8 cellular contexts compared by ENCODE assay signal in the genomic region with DNA sequence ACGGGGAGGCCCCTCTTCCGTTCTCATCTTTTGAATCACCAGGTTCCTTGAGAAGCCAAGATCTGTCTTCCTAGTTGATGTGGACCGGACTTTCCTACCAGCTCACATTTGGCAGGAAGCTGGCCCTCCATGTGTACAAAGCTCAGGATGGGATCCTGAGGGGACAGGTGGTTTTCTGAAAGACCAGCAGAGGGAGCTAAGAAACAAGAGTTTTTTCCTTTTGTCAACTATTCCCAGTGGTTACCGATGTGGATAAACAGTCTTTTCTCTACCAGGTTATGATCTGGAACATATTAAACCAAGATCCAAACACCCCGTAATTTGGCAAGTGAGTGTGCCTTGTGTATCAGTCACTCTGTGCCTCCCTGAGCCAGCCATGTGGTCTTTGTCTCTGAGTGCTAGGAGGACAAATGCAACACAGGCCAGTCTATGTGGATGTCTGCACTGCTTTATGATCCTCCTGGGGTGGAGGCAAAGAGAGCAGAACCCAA. TPM values are rescaled to one million over a fixed set of nuclear protein-coding genes. Genes with fewer than 3 reads are reported as not detected.
DNase-seq lines count a peak whose midpoint lies in the region; ATAC-seq, FAIRE-seq and TF ChIP-seq lines count a peak whose summit lies in the region.

No MANE protein-coding gene starts in this region.

- H3K36me3 ChIP-seq in OCI-LY3 (replicated peaks; ENCODE audit: low read depth, low read length) (no peaks in the 10 kb centered on the region), bronchial epithelial cell (ENCODE audit: control insufficient read depth, insufficient read depth, low read length) (no peaks in the 10 kb centered on the region), HepG2 (replicated peaks in 1 of 2; ENCODE audit: control insufficient read depth in 1 of 2, insufficient read depth in 2 of 2, low read length in 2 of 2) (no peaks in the 10 kb centered on the region), uterus (no peaks in the 10 kb centered on the region)

- POLR2A ChIA-PET in HepG2 (lab: Yijun Ruan, JAX), result no interaction called here

- H2AFZ ChIP-seq in OCI-LY3 (ENCODE audit: low read depth, low read length), result peak overlapping the region; percentile 68
- H2AFZ ChIP-seq in HepG2 (ENCODE audit: low read length), result no peak overlapping the region

- peak; percentile 96 for ATAC-seq in HepG2

- peak; percentile 17 for DNase-seq in activated naive CD4-positive, alpha-beta T cell treated with anti-CD3 and anti-CD28 coated beads, Interleukin-2, amount 50 U/mL, for 16 hours
- DNase-seq in activated naive CD4-positive, alpha-beta T cell (lab: John Stamatoyannopoulos, UW), result no peak
- DNase-seq in HuH-7.5 (ENCODE audit: low spot score) (peak; percentile 25), bronchial epithelial cell (ENCODE audit: low read depth) (peak; percentile 50), HepG2 (ENCODE audit: low spot score) (peak; percentile 57), uterus (no peak), T-helper 9 cell (no peak)

- WGBS in HepG2 (ENCODE audit: low lambda C conversion rate), result 3% methylated on average over 5 of the region's 5 CpGs

- H3K4me2 ChIP-seq in OCI-LY3 (ENCODE audit: low read length) (peak overlapping the region; percentile 60), HepG2 (ENCODE audit: low read depth, low read length) (peak overlapping the region; percentile 13; the same call in 1 of the 2 replicates)

- in situ Hi-C loops in HepG2 (cut with HindIII; ENCODE audit: extremely low pct_ligation_motif_present, low pct_unique_long_range_greater_than_20kb), result loop anchor here (5.0 kb wide), 2 partner anchors 213 to 242 kb away; a partner anchor contains a TSS

- no TSS peak for BruUV-seq in HepG2 (replicated peaks; lab: Mats Ljungman, UMichigan)

- H3K27me3 ChIP-seq in OCI-LY3 (ENCODE audit: low read depth, low read length) (no peaks in the 10 kb centered on the region), bronchial epithelial cell (ENCODE audit: control insufficient read depth, insufficient read depth, low read length) (no peaks in the 10 kb centered on the region), HepG2 (ENCODE audit: control insufficient read depth in 1 of 2, insufficient read depth in 2 of 2, low read length in 2 of 2) (no peaks in the 10 kb centered on the region; a peak in 1 of 5 replicates), uterus (no peaks in the 10 kb centered on the region)

- H3K9ac ChIP-seq in OCI-LY3 (ENCODE audit: low read length), result peak overlapping the region; percentile 70
- no peak overlapping the region for H3K9ac ChIP-seq in HepG2 (ENCODE audit: insufficient read depth, low read depth, low read length)

- no peak for TF ChIP-seq RAD21 in HepG2 (CRISPR knock-in tag; IDR thresholded peaks at IDR 0.05)

- H3K4me3 ChIP-seq in OCI-LY3 (ENCODE audit: low read length) (peak overlapping the region; percentile 16), bronchial epithelial cell (ENCODE audit: low read depth, low read length) (no peak overlapping the region), HepG2 (replicated peaks in 1 of 3; ENCODE audit: insufficient read depth in 1 of 3, low read depth in 2 of 3, low read length in 3 of 3) (no peak overlapping the region), uterus (no peak overlapping the region)

- TF ChIP-seq CTCF in OCI-LY3 (IDR thresholded peaks at IDR 0.05; ENCODE audit: low read depth, low read length) (peak; percentile 89), bronchial epithelial cell (IDR thresholded peaks at IDR 0.05; ENCODE audit: insufficient read depth, low read length, severe bottlenecking) (peak; percentile 67), HepG2 (CRISPR knock-in tag; IDR thresholded peaks at IDR 0.05) (peak; percentile 77), uterus (IDR thresholded peaks at IDR 0.05) (peak; percentile 53 to 70 (median 63))

- FAIRE-seq in bronchial epithelial cell (lab: Jason Lieb, UNC), result no peak
- peak; percentile 73 for FAIRE-seq in HepG2 (lab: Jason Lieb, UNC)

- H3K4me1 ChIP-seq in OCI-LY3 (ENCODE audit: low read length) (peaks cover 33% of the 10 kb centered on the region), HepG2 (ENCODE audit: insufficient read depth, low read length) (no peaks in the 10 kb centered on the region), uterus (no peaks in the 10 kb centered on the region)

- TF ChIP-seq EP300 in HepG2 (IDR thresholded peaks at IDR 0.05; ENCODE audit: low read depth in 2 of 2, low read length in 2 of 2) (no peak), HepG2 (CRISPR knock-in tag; IDR thresholded peaks at IDR 0.05; ENCODE audit: borderline replicate concordance) (no peak)

- H3K27ac ChIP-seq in OCI-LY3 (ENCODE audit: low read length) (peak overlapping the region; percentile 90), HepG2 (ENCODE audit: extremely low read length, insufficient read depth, low read length) (no peak overlapping the region), uterus (no peak overlapping the region)

- H4K20me1 ChIP-seq in OCI-LY3 (ENCODE audit: insufficient read depth, low read length) (no peaks in the 10 kb centered on the region), HepG2 (ENCODE audit: insufficient read depth, low read length) (no peaks in the 10 kb centered on the region)

- intact Hi-C loops in HepG2 (cut with micrococcal nuclease; ENCODE audit: unreplicated experiment) (loop anchor here (1.0 kb wide), 1 partner anchor 216 kb away; no protein-coding TSS in a partner anchor), uterus (cut with DNase I; ENCODE audit: low total_unique reads) (no loop called here)

- no peak for TF ChIP-seq POLR2A in HepG2 (IDR thresholded peaks at IDR 0.05; ENCODE audit: insufficient read depth in 1 of 2, low read depth in 2 of 2, low read length in 2 of 2)
- TF ChIP-seq POLR2A in uterus (IDR thresholded peaks at IDR 0.05), result no peak

- no peaks in the 10 kb centered on the region for H3K9me3 ChIP-seq in OCI-LY3 (ENCODE audit: insufficient read depth, low read length)
- H3K9me3 ChIP-seq in HepG2 (ENCODE audit: low read length), result no peaks in the 10 kb centered on the region
- H3K9me3 ChIP-seq in uterus, result no peaks in the 10 kb centered on the region

- H3K79me2 ChIP-seq in OCI-LY3 (ENCODE audit: low read length) (no peaks in the 10 kb centered on the region), HepG2 (ENCODE audit: insufficient read depth, low read length) (no peaks in the 10 kb centered on the region)

- CTCF ChIA-PET in HepG2 (lab: Yijun Ruan, JAX; ENCODE audit: low intra/inter-chr PET ratio, low total read pairs), result interaction anchor here (0.8 to 1.3 kb wide), 2 partner anchors 214 to 216 kb away, joined by 3 to 4 read pairs; no protein-coding TSS in a partner anchor

TF ChIP-seq in HepG2, 621 proteins besides CTCF, POLR2A, EP300 and RAD21 (continues in another document):
- peak; percentile 84 for TF ChIP-seq FOXA3 (CRISPR knock-in tag; IDR thresholded peaks at IDR 0.05)
- TF ChIP-seq, protein P1, sequence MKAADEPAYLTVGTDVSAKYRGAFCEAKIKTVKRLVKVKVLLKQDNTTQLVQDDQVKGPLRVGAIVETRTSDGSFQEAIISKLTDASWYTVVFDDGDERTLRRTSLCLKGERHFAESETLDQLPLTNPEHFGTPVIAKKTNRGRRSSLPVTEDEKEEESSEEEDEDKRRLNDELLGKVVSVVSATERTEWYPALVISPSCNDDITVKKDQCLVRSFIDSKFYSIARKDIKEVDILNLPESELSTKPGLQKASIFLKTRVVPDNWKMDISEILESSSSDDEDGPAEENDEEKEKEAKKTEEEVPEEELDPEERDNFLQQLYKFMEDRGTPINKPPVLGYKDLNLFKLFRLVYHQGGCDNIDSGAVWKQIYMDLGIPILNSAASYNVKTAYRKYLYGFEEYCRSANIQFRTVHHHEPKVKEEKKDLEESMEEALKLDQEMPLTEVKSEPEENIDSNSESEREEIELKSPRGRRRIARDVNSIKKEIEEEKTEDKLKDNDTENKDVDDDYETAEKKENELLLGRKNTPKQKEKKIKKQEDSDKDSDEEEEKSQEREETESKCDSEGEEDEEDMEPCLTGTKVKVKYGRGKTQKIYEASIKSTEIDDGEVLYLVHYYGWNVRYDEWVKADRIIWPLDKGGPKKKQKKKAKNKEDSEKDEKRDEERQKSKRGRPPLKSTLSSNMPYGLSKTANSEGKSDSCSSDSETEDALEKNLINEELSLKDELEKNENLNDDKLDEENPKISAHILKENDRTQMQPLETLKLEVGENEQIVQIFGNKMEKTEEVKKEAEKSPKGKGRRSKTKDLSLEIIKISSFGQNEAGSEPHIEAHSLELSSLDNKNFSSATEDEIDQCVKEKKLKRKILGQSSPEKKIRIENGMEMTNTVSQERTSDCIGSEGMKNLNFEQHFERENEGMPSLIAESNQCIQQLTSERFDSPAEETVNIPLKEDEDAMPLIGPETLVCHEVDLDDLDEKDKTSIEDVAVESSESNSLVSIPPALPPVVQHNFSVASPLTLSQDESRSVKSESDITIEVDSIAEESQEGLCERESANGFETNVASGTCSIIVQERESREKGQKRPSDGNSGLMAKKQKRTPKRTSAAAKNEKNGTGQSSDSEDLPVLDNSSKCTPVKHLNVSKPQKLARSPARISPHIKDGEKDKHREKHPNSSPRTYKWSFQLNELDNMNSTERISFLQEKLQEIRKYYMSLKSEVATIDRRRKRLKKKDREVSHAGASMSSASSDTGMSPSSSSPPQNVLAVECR (CRISPR knock-in tag; IDR thresholded peaks at IDR 0.05; ENCODE audit: borderline replicate concordance), result no peak

RNA-seq across cellular contexts. Expression of a gene that starts 25.1 kb away (rescaled TPM):
- total RNA-seq in bronchial epithelial cell (0.77 and 0.79 TPM in 2 replicates), HepG2 (2016; rRNA removed; fragmentation: Illumina TruSeq; extraction: Trizol) (not detected in 2 replicates), uterus (10 to 100 TPM in 1 of 4 donors, 1 to 10 TPM in 3; 3.1 to 11.4 (median 6.6) TPM)
- not detected in 2 replicates for total RNA-seq in HepG2 (2016; cell fraction: cytosol; rRNA removed; fragmentation: Illumina TruSeq; extraction: Trizol; ENCODE audit: low read depth)
- not detected in 2 replicates for total RNA-seq in HepG2 (2016; cell fraction: insoluble cytoplasmic fraction; rRNA removed; fragmentation: Illumina TruSeq; extraction: Trizol)
- not detected in 2 replicates for total RNA-seq in HepG2 (2016; cell fraction: membrane; rRNA removed; fragmentation: Illumina TruSeq; extraction: Trizol)
- not detected in 2 replicates for total RNA-seq in HepG2 (2016; cell fraction: nucleus; rRNA removed; fragmentation: Illumina TruSeq; extraction: Trizol)
- not detected in 2 replicates for polyA plus RNA-seq in HepG2 (2011; rRNA removed)
- not detected in 2 replicates for polyA plus RNA-seq in HepG2 (2011; cell fraction: cytosol; rRNA removed)
- not detected in 2 replicates for polyA plus RNA-seq in HepG2 (2011; cell fraction: nucleus; rRNA removed)
- polyA plus RNA-seq in HepG2 (2012), result not detected in 2 replicates
- not detected in 2 replicates for polyA plus RNA-seq in HepG2 (2016; cell fraction: cytosol; fragmentation: Illumina TruSeq; extraction: Trizol; ENCODE audit: low read depth)
- polyA plus RNA-seq in HepG2 (2016; cell fraction: insoluble cytoplasmic fraction; fragmentation: Illumina TruSeq; extraction: Trizol; ENCODE audit: low read depth), result not detected in 2 replicates
- not detected in 2 replicates for polyA plus RNA-seq in HepG2 (2016; cell fraction: membrane; fragmentation: Illumina TruSeq; extraction: Trizol; ENCODE audit: low read depth)
- not detected in 2 replicates for polyA plus RNA-seq in HepG2 (2016; cell fraction: nucleus; fragmentation: Illumina TruSeq; extraction: Trizol; ENCODE audit: insufficient read depth, low read depth)
- 1.2 TPM in 1 of 2 replicates, not detected in the other for polyA minus RNA-seq in HepG2 (2011; rRNA and poly(A)+ RNA removed; ENCODE audit: low replicate concordance)
- not detected in 2 replicates for polyA minus RNA-seq in HepG2 (2011; cell fraction: cytosol; rRNA and poly(A)+ RNA removed)
- not detected in 2 replicates for polyA minus RNA-seq in HepG2 (2011; cell fraction: nucleus; rRNA and poly(A)+ RNA removed)

Comparison
In these comparisons a context has a peak if more than half of its experiments do, and no peak if none do; other contexts are left out.
1. DNase-seq: peak in activated naive CD4-positive, alpha-beta T cell treated with anti-CD3 and anti-CD28 coated beads, Interleukin-2, amount 50 U/mL, for 16 hours (single experiment), HuH-7.5 (single experiment), bronchial epithelial cell (single experiment) and HepG2 (single experiment); none in activated naive CD4-positive, alpha-beta T cell (0 of 4), uterus (0 of 2) and T-helper 9 cell (single experiment).
2. Peak in every context shown above with its lines, with median percentiles within 50 percentile points of each other: CTCF ChIP-seq.